28 cellular contexts compared by ENCODE assay signal in the genomic region with DNA sequence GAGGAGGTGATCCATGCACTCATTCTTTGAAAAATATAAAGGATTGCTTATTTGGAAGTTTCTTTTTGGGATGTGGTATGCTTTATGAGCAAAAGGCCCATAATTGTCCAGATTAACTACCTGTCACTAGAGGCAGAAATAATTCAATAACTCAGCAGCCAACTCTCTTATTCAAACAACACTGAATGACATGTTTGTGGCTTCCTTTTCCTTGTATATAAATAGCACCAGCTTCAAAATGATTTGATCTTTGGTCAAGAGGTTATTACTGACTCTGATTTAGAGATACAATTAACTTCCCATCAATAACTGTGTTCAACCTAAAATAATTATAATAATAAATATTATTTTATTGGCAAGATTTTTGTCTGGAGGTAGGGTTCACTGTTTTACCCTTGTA.
"Had no signal": no experiment of that assay in that cellular context is flagged by ENCODE, and none has a peak within 500 bp of the region (broad histone marks: within the 10 kb centered on the region; RNA-seq: fewer than 3 reads in every experiment).

No MANE protein-coding gene starts in this region.

- H3K4me1 ChIP-seq: ascending aorta, breast epithelium had no signal

- ATAC-seq: activated CD4-positive, alpha-beta T cell treated with anti-CD3 and anti-CD28 coated beads for 36 hours; activated CD8-positive, alpha-beta memory T cell treated with anti-CD3 and anti-CD28 coated beads, Interleukin-2, amount 10 ng/mL, durations not matched to agents 7 days and 5 days; activated CD8-positive, alpha-beta T cell treated with anti-CD3 and anti-CD28 coated beads, Interleukin-2, amount 10 ng/mL, durations not matched to agents 7 days and 5 days; activated naive CD4-positive, alpha-beta T cell treated with anti-CD3 and anti-CD28 coated beads, Interleukin-2, amount 50 U/mL, for 72 hours; esophagus mucosa had no signal

- H3K9me3 ChIP-seq: ascending aorta, breast epithelium had no signal

- DNase-seq: activated CD4-positive, alpha-beta memory T cell treated with anti-CD3 and anti-CD28 coated beads for 36 hours; activated CD4-positive, alpha-beta T cell treated with anti-CD3 and anti-CD28 coated beads for 36 hours; activated CD4-positive, alpha-beta T cell treated with anti-CD3 and anti-CD28 coated beads, Interleukin-2, amount 10 ng/mL, durations not matched to agents 24 days and 14 days; activated CD4-positive, CD25-positive, alpha-beta regulatory T cell; activated CD4-positive, CD25-positive, alpha-beta regulatory T cell treated with anti-CD3 and anti-CD28 coated beads, Interleukin-2, amount 50 U/mL, for 72 hours; activated CD8-positive, alpha-beta memory T cell treated with anti-CD3 and anti-CD28 coated beads, Interleukin-2, amount 10 ng/mL, durations not matched to agents 7 days and 5 days; activated CD8-positive, alpha-beta memory T cell treated with anti-CD3 and anti-CD28 coated beads, Interleukin-2, amount 50 U/mL, for 4 hours; activated CD8-positive, alpha-beta T cell treated with anti-CD3 and anti-CD28 coated beads, Interleukin-2, amount 10 ng/mL, durations not matched to agents 7 days and 5 days; activated effector memory CD4-positive, alpha-beta T cell treated with anti-CD3 and anti-CD28 coated beads, Interleukin-2, amount 50 U/mL, for 16 hours; activated naive CD4-positive, alpha-beta T cell; activated naive CD4-positive, alpha-beta T cell treated with anti-CD3 and anti-CD28 coated beads, Interleukin-2, amount 10 ng/mL, durations not matched to agents 7 days and 5 days; activated naive CD8-positive, alpha-beta T cell treated with anti-CD3 and anti-CD28 coated beads, Interleukin-2, amount 10 ng/mL, durations not matched to agents 7 days and 5 days; activated T-cell treated with anti-CD3 and anti-CD28 coated beads, Interleukin-2, amount 50 U/mL, for 1 hour; activated T-cell treated with anti-CD3 and anti-CD28 coated beads, Interleukin-2, amount 50 U/mL, for 48 hours; central memory CD4-positive, alpha-beta T cell; cerebellar nuclear complex; dorsolateral prefrontal cortex; effector memory CD4-positive, alpha-beta T cell; endodermal cell; foreskin fibroblast; head of caudate nucleus; T-helper 2 cell had no signal

- H3K4me3 ChIP-seq: ascending aorta, breast epithelium, cardiac muscle cell, coronary artery, dorsolateral prefrontal cortex had no signal

- H3K36me3 ChIP-seq: ascending aorta, cardiac muscle cell had no signal

- H3K27ac ChIP-seq: ascending aorta, breast epithelium, cardiac muscle cell, coronary artery, dorsolateral prefrontal cortex had no signal

- H3K27me3 ChIP-seq: ascending aorta, breast epithelium, cardiac muscle cell had no signal
